In the genomic region with DNA sequence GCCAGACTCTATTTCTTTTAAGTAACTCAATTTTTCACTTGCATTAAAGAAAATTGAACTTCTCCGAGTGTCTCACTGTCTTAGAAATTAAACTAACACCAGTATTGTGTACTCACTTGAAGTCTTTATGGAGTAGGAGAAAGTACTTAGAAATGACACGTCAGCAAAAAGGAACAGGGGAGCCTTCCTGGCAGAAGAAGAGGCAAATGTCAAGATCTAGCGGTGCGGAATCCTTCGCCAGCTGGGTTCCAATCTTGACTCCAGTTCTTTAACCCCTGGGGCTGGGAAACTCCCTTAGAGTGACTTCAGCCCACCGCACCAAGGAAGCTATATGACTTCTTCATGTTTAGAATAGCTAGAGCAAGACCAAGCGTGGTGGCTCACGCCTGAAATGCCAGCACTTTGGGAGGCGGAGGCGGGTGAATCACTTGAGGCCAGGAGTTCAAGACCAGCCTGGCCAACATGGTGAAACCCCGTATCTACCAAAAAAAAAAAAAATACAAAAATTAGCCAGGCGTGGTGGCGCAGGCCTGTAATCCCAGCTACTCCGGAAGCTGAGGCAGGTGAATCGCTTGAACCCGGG, we compare ENCODE assay signal across 8 cellular contexts. TPM values are rescaled to one million over a fixed set of nuclear protein-coding genes. Genes with fewer than 3 reads are reported as not detected.
A peak's percentile ranks its signal among the peaks of the same experiment; 100 is the strongest.
DNase-seq lines count a peak whose midpoint lies in the region; ATAC-seq and TF ChIP-seq lines count a peak whose summit lies in the region.

No MANE protein-coding gene starts in this region.

- WGBS in stomach, 5 donors = 18 to 32% (median 23%) methylated on average over 16 of the region's 16 CpGs

- peaks cover 0 to 12% (median 0%) of the 10 kb centered on the region in 4 donors for H3K9me3 ChIP-seq in stomach

- peaks cover 0 to 58% (median 30%) of the 10 kb centered on the region in 4 donors for H3K4me1 ChIP-seq in stomach

- DNase-seq in Caki2 (ENCODE audit: low read depth) = peak; percentile 47
- DNase-seq in RWPE1 (ENCODE audit: low spot score) = no peak
- peak; percentile 45 for DNase-seq in MCF 10A (ENCODE audit: unreplicated experiment)
- DNase-seq in memory B cell (ENCODE audit: low spot score in 2 of 2) = peak; percentile 25 to 26
- peak; percentile 33 for DNase-seq in stomach
- DNase-seq in NCI-H128 (lab: John Stamatoyannopoulos, UW; ENCODE audit: unreplicated experiment) = no peak
- no peak for DNase-seq in hypothalamus (lab: John Stamatoyannopoulos, UW)
- no peak for DNase-seq in GDM1 (lab: John Stamatoyannopoulos, UW)

- in situ Hi-C loops in Caki2 (cut with HindIII; ENCODE audit: low pct_unique_long_range_greater_than_20kb, low sequenced_read_pairs) = no loop called here

- POLR2A ChIA-PET in RWPE1 (lab: Yijun Ruan, JAX; ENCODE audit: low non-redundant PET) (interaction anchor here (0.7 kb wide), 1 partner anchor 1617 kb away, joined by 3 read pairs; no protein-coding TSS in a partner anchor), MCF 10A (lab: Yijun Ruan, JAX) (interaction anchor here (1.4 to 8.5 kb wide), 3 partner anchors 12 to 397 kb away, joined by 3 to 285 read pairs (median 21); a partner anchor contains a TSS)

- H3K9me3 Mint-ChIP-seq in MCF 10A (ENCODE audit: unreplicated experiment) (peaks cover 5% of the 10 kb centered on the region), memory B cell (peaks cover 7% of the 10 kb centered on the region)

- no peaks in the 10 kb centered on the region for H3K27me3 ChIP-seq in stomach

- TF ChIP-seq CTCF in RWPE1 (conservative IDR thresholded peaks at IDR 0.05; ENCODE audit: low read depth) (no peak), MCF 10A (IDR thresholded peaks at IDR 0.05; ENCODE audit: unreplicated experiment) (no peak), stomach (IDR thresholded peaks at IDR 0.05) (no peak)

- H3K27ac Mint-ChIP-seq in MCF 10A (ENCODE audit: low read depth, unreplicated experiment) (peak overlapping the region; percentile 98), memory B cell (peak overlapping the region; percentile 99)

- CTCF ChIA-PET in RWPE1 (lab: Yijun Ruan, JAX) (interaction anchor here (0.6 to 1.2 kb wide), 3 partner anchors 36 to 227 kb away, joined by 4 read pairs; no protein-coding TSS in a partner anchor), MCF 10A (lab: Yijun Ruan, JAX) (interaction anchor here (0.5 to 2.6 kb wide), 18 partner anchors 13 to 1014 kb away, joined by 3 to 9 read pairs (median 4); no protein-coding TSS in a partner anchor)

- peaks cover 0 to 18% (median 2%) of the 10 kb centered on the region in 4 donors for H3K36me3 ChIP-seq in stomach

- no TSS peak for BruUV-seq in MCF 10A (replicated peaks; lab: Mats Ljungman, UMichigan)

- peak overlapping the region; percentile 62 to 75 (median 70) for H3K4me3 ChIP-seq in stomach

- TF ChIP-seq EP300 in stomach (IDR thresholded peaks at IDR 0.05) = no peak

- H3K4me3 Mint-ChIP-seq in MCF 10A (ENCODE audit: unreplicated experiment) = peak overlapping the region; percentile 98
- H3K4me3 Mint-ChIP-seq in memory B cell = peak overlapping the region; percentile 94

- no peak for ATAC-seq in memory B cell (ENCODE audit: low read depth)

- intact Hi-C loops in MCF 10A (cut with micrococcal nuclease) (no loop called here), stomach (cut with DNase I; ENCODE audit: low total_unique reads) (no loop called here)

- H3K4me1 Mint-ChIP-seq in MCF 10A (ENCODE audit: insufficient read depth, unreplicated experiment) (peaks cover 11% of the 10 kb centered on the region), memory B cell (peaks cover 15% of the 10 kb centered on the region)

- H3K27me3 Mint-ChIP-seq in MCF 10A (ENCODE audit: insufficient read depth, unreplicated experiment) = no peaks in the 10 kb centered on the region
- H3K27me3 Mint-ChIP-seq in memory B cell = no peaks in the 10 kb centered on the region

- H3K36me3 Mint-ChIP-seq in MCF 10A (ENCODE audit: insufficient read depth, unreplicated experiment) (peaks cover 51% of the 10 kb centered on the region), memory B cell (peaks cover 30% of the 10 kb centered on the region)

- H3K27ac ChIP-seq in RWPE1 (peak overlapping the region; percentile 91), stomach (peak overlapping the region; percentile 91 to 99 (median 96))

- no peak for TF ChIP-seq POLR2A in stomach (IDR thresholded peaks at IDR 0.05)

RNA-seq across cellular contexts. Expression of a gene that starts 34.4 kb away (rescaled TPM):
- total RNA-seq in Caki2 (2014; rRNA removed; shearing (Covaris generic); ENCODE audit: low replicate concordance) = 11.0 and 18.2 TPM in 2 replicates
- 51.3 and 56.6 TPM in 2 replicates for total RNA-seq in MCF 10A (2022)
- 10 to 100 TPM in 4 of 5 donors, 1 to 10 TPM in 1; 1.4 to 65.9 (median 19.2) TPM for total RNA-seq in stomach
- polyA plus RNA-seq in stomach = 10 to 100 TPM; 12.7 to 16.0 (median 13.0) TPM

RNA-seq across cellular contexts. Expression of a gene that starts 34.6 kb away (rescaled TPM):
- total RNA-seq in Caki2 (2014; rRNA removed; shearing (Covaris generic); ENCODE audit: low replicate concordance) = 3.6 and 7.1 TPM in 2 replicates
- total RNA-seq in MCF 10A (2022) (2.2 and 2.6 TPM in 2 replicates), stomach (1 to 10 TPM in 3 of 5 donors, not detected in 2; 1.0 to 3.1 (median 1.5) TPM)
- 1 to 10 TPM; 1.1 to 2.4 (median 1.4) TPM for polyA plus RNA-seq in stomach

RNA-seq across cellular contexts. Expression of a gene that starts 45.1 kb away (rescaled TPM):
- not detected in 2 replicates for total RNA-seq in Caki2 (2014; rRNA removed; shearing (Covaris generic); ENCODE audit: low replicate concordance)
- total RNA-seq in MCF 10A (2022) (0.20 TPM in 1 of 2 replicates, not detected in the other), stomach (1 to 10 TPM in 1 of 5 donors, not detected in 4; 2.4 TPM)
- polyA plus RNA-seq in stomach = not detected

Comparison
In these comparisons a context has a peak if more than half of its experiments do, and no peak if none do; other contexts are left out.
1. DNase-seq: peak in Caki2 (single experiment), MCF 10A (single experiment), memory B cell (2 of 2) and stomach (single experiment); none in RWPE1 (single experiment), NCI-H128 (single experiment), hypothalamus (0 of 51) and GDM1 (single experiment).